ENCODE assay signal across 1 cellular context in the genomic region with DNA sequence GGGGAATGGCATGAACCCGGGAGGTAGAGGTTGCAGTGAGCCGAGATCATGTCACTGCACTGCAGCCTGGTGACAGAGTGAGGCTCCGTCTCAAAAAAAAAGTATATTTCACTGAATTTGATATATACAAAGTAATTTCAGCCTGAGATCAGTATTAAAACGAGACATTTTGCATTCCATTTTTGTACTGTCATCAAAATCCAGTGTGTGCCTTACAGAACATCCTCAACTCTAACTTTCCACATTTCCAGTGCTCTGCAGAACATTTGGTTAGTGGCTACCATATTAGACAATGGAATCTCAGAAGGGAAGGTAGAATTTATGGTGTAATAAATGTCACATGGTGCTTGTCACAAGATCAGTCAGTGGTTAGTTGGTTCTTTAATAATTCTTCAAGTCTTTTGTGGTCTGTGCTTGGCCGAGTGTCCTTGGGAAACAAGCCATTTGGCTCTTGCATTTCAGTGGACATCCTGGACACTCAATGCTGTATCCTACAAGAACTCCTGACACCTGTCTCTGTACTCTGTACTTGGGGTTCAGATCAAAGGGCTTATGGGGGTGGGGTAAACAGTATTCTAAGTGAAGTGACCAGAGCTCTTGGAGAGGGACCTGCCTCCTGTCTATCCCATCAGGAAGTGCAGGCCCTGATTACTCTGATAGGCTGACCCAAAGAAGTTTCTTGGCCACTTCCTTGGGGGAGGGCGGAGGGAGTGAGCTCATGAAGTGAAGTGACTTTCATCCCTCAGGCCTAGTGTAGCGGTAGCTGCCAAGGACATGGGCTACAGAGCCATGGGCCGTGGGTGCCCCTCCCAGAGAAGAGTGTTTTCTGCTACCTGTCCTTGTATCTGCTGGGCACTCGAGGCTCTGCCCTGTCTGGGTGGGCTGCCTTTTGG.
TF ChIP-seq lines count a peak whose summit lies in the region.

No MANE protein-coding gene starts in this region.

TF ChIP-seq in HCT116, 20 proteins besides CTCF, POLR2A, EP300 and RAD21:
- TF ChIP-seq TCF7L2 (IDR thresholded peaks at IDR 0.05; ENCODE audit: borderline replicate concordance, extremely low read depth, insufficient read depth, insufficient read length) (peak; percentile 38), POLR2AphosphoS5 (IDR thresholded peaks at IDR 0.05; ENCODE audit: low read depth, low read length) (no peak)
